29 cellular contexts compared by ENCODE assay signal in genomic region chr1:224800486-224801119, GRCh38.
DNase-seq lines count a peak whose midpoint lies in the region; ATAC-seq, FAIRE-seq and TF ChIP-seq lines count a peak whose summit lies in the region.
"Had no signal": no experiment of that assay in that cellular context is flagged by ENCODE, and none has a peak within 500 bp of the region (broad histone marks: within the 10 kb centered on the region; RNA-seq: fewer than 3 reads in every experiment).

No MANE protein-coding gene starts in this region.

- H2BK15ac ChIP-seq in H1 (ENCODE audit: low read length) = no peak overlapping the region
- H2BK15ac ChIP-seq in mesendoderm (replicated peaks; ENCODE audit: low read depth) = no peak overlapping the region

- H3K4ac ChIP-seq in H1 (replicated peaks; ENCODE audit: insufficient read length, low read depth, low read length) (peak overlapping the region; percentile 16), mesendoderm (ENCODE audit: low read depth, low read length) (no peak overlapping the region)

- peak in 1 of 2 experiments; percentile 46; a peak in 1 of 3 replicates for TF ChIP-seq POLR2A in H1 (IDR thresholded peaks at IDR 0.05; ENCODE audit: control extremely low read depth in 1 of 2, low read depth in 2 of 2, low read length in 2 of 2)

- no peak overlapping the region for H3K23ac ChIP-seq in H1 (ENCODE audit: insufficient read length)
- H3K23ac ChIP-seq in mesendoderm (ENCODE audit: low read length) = no peak overlapping the region

- peak overlapping the region; percentile 87; the same call in 1 of the 2 replicates for H3K27ac ChIP-seq in H1 (ENCODE audit: low read depth, low read length)
- H3K27ac ChIP-seq in mesendoderm (ENCODE audit: low read depth, low read length) = no peak overlapping the region
- H3K27ac ChIP-seq in brain microvascular endothelial cell = no peak overlapping the region
- H3K27ac ChIP-seq: A549, body of pancreas, left ventricle myocardium inferior, Peyer's patch, right lobe of liver, spleen, testis had no signal

- no peak for TF ChIP-seq EP300 in H1 (IDR thresholded peaks at IDR 0.05; ENCODE audit: borderline replicate concordance in 1 of 2, low read depth in 2 of 2, low read length in 2 of 2)

- H3K9ac ChIP-seq in H1 (replicated peaks in 1 of 4; ENCODE audit: extremely low read depth in 1 of 4, low read depth in 3 of 4, low read length in 3 of 4) (no peak overlapping the region), mesendoderm (ENCODE audit: low read length) (no peak overlapping the region)

- no peaks in the 10 kb centered on the region for H3K23me2 ChIP-seq in H1 (ENCODE audit: low read depth, low read length)

- H3K36me3 ChIP-seq in H1 (ENCODE audit: control insufficient read depth in 2 of 4, insufficient read depth in 4 of 4, low read length in 3 of 4) (no peaks in the 10 kb centered on the region), mesendoderm (ENCODE audit: control insufficient read depth, insufficient read depth, low read length) (no peaks in the 10 kb centered on the region), brain microvascular endothelial cell (replicated peaks) (no peaks in the 10 kb centered on the region)
- H3K36me3 ChIP-seq: left ventricle myocardium inferior, Peyer's patch, right lobe of liver, spleen had no signal

- in situ Hi-C loops in G401 (cut with HindIII; ENCODE audit: low sequenced_read_pairs) (no loop called here), brain microvascular endothelial cell (cut with HindIII; ENCODE audit: low pct_ligation_motif_present, low sequenced_read_pairs) (no loop called here)

- no peak overlapping the region for H2BK20ac ChIP-seq in H1 (ENCODE audit: low read length)

- H3K56ac ChIP-seq in H1 (replicated peaks; ENCODE audit: insufficient read length, low read depth, low read length) (peak overlapping the region; percentile 0), mesendoderm (ENCODE audit: low read length) (peak overlapping the region; percentile 9)

- no peak for TF ChIP-seq RAD21 in H1 (IDR thresholded peaks at IDR 0.05 in 1 of 2, conservative IDR thresholded peaks at IDR 0.05 in 1 of 2; ENCODE audit: low read depth in 2 of 2, low read length in 2 of 2)

- H3K4me2 ChIP-seq in H1 (ENCODE audit: insufficient read depth in 1 of 2, low read depth in 2 of 2, low read length in 2 of 2) (peak overlapping the region; percentile 40 to 69), mesendoderm (ENCODE audit: low read length) (no peak overlapping the region)
- H3K4me2 ChIP-seq: A549 had no signal

- POLR2A ChIA-PET in H1 (lab: Charles Lee; ENCODE audit: partially characterized antibody) = interaction anchor here (0.8 kb wide), 1 partner anchor 37 kb away, joined by 3 read pairs; no protein-coding TSS in a partner anchor

- H4K20me1 ChIP-seq in H1 (replicated peaks in 1 of 2; ENCODE audit: control insufficient read depth in 1 of 2, insufficient read depth in 2 of 2, low read length in 2 of 2) = no peaks in the 10 kb centered on the region

- H4K5ac ChIP-seq in H1 (ENCODE audit: insufficient read length, low read depth, low read length) = peak overlapping the region; percentile 38
- no peak overlapping the region for H4K5ac ChIP-seq in mesendoderm (ENCODE audit: low read length)

- TF ChIP-seq CTCF in H1 (IDR thresholded peaks at IDR 0.05; ENCODE audit: control extremely low read depth in 1 of 3, insufficient read depth in 1 of 3, low read depth in 1 of 3, low read length in 3 of 3) = no peak
- TF ChIP-seq CTCF in brain microvascular endothelial cell (IDR thresholded peaks at IDR 0.05; ENCODE audit: low read depth, low read length, missing control alignments) = no peak

- H4K8ac ChIP-seq in H1 (ENCODE audit: extremely low read depth, insufficient read depth, low read length) = no peak overlapping the region
- H4K8ac ChIP-seq in mesendoderm (ENCODE audit: low read depth, low read length) = no peak overlapping the region

- H2AK5ac ChIP-seq in H1 (ENCODE audit: low read depth, low read length) = no peak overlapping the region
- no peak overlapping the region for H2AK5ac ChIP-seq in mesendoderm (ENCODE audit: low read length)

- H3K79me2 ChIP-seq in H1 (ENCODE audit: control insufficient read depth in 1 of 2, insufficient read depth in 2 of 2, low read length in 2 of 2) (no peaks in the 10 kb centered on the region), mesendoderm (ENCODE audit: control insufficient read depth, insufficient read depth, low read length) (no peaks in the 10 kb centered on the region)

- H2BK12ac ChIP-seq in H1 (ENCODE audit: low read depth, low read length) = peak overlapping the region; percentile 51; the same call in 1 of the 2 replicates

- H4K91ac ChIP-seq in H1 (replicated peaks; ENCODE audit: insufficient read length, low read length) = peak overlapping the region; percentile 22

- DNase-seq in G401 (ENCODE audit: low spot score) = peak; percentile 97
- DNase-seq in NCI-H2171 treated with DMSO at 0.1 percent for 48 hours (lab: John Stamatoyannopoulos, UW) = peak; percentile 99
- DNase-seq in H1 (ENCODE audit: low read depth in 1 of 2, low spot score in 2 of 2) = peak; percentile 9 to 54
- DNase-seq in mesendoderm = no peak
- no peak for DNase-seq in T-helper 1 cell
- no peak for DNase-seq in brain microvascular endothelial cell
- DNase-seq: activated CD4-positive, alpha-beta T cell treated with anti-CD3 and anti-CD28 coated beads for 36 hours; activated CD8-positive, alpha-beta memory T cell treated with anti-CD3 and anti-CD28 coated beads, Interleukin-2, amount 50 U/mL, for 48 hours; activated CD8-positive, alpha-beta T cell treated with anti-CD3 and anti-CD28 coated beads for 36 hours; activated naive CD4-positive, alpha-beta T cell treated with Interleukin-2 at 50 U/mL for 16 hours; body of pancreas; CD4-positive, alpha-beta memory T cell; foreskin melanocyte; left ventricle myocardium inferior; mesenchymal stem cell; NCI-H1048; NCI-H510A; Peyer's patch; right lobe of liver; SIG-M5; spleen; stimulated activated CD4-positive, alpha-beta T cell treated with anti-CD3 and anti-CD28 coated beads, Interleukin-2, amount 100 ng/mL, for 24 hours; stimulated activated naive CD8-positive, alpha-beta T cell treated with anti-CD3 and anti-CD28 coated beads, Interleukin-15, Interleukin-2, amounts not matched to agents 100 U/mL and 50 U/mL, for 24 hours; testis had no signal

- H3K4me3 ChIP-seq in H1 (ENCODE audit: extremely low read depth in 1 of 4, insufficient read depth in 2 of 4, low read depth in 3 of 4, low read length in 4 of 4) (peak overlapping the region in 2 of 4 experiments; percentile 2 to 44; a peak in 2 of 8 replicates), mesendoderm (ENCODE audit: low read length) (no peak overlapping the region), brain microvascular endothelial cell (ENCODE audit: low read depth, low read length) (no peak overlapping the region)
- H3K4me3 ChIP-seq: A549, body of pancreas, left ventricle myocardium inferior, Peyer's patch, right lobe of liver, spleen, testis had no signal

- H2AFZ ChIP-seq in H1 (ENCODE audit: low read length) = peak overlapping the region; percentile 28; the same call in 1 of the 2 replicates

- peak overlapping the region; percentile 21 for H2BK120ac ChIP-seq in H1 (replicated peaks; ENCODE audit: low read depth, low read length)
- no peak overlapping the region for H2BK120ac ChIP-seq in mesendoderm (ENCODE audit: low read depth, low read length)

- no peaks in the 10 kb centered on the region; a peak in 1 of 4 replicates for H3K9me3 ChIP-seq in H1 (ENCODE audit: insufficient read depth in 2 of 2, low read depth in 1 of 2, low read length in 1 of 2)
- H3K9me3 ChIP-seq: A549, body of pancreas, left ventricle myocardium inferior, Peyer's patch, right lobe of liver, spleen, testis had no signal

- no peak for ATAC-seq in GM19463 (IDR thresholded peaks at IDR 0.05; ENCODE audit: unreplicated experiment)
- no peak for ATAC-seq in GM19397 (IDR thresholded peaks at IDR 0.05; ENCODE audit: unreplicated experiment)
- ATAC-seq: A549; activated CD4-positive, alpha-beta T cell treated with anti-CD3 and anti-CD28 coated beads for 36 hours; activated CD8-positive, alpha-beta T cell treated with anti-CD3 and anti-CD28 coated beads for 36 hours; body of pancreas; right lobe of liver; stimulated activated naive CD8-positive, alpha-beta T cell treated with anti-CD3 and anti-CD28 coated beads, Interleukin-15, Interleukin-2, amounts not matched to agents 100 U/mL and 50 U/mL, for 24 hours had no signal

- H3K18ac ChIP-seq in H1 (ENCODE audit: extremely low read depth, low read length) = peak overlapping the region; percentile 89
- no peak overlapping the region for H3K18ac ChIP-seq in mesendoderm (ENCODE audit: low read length)

- FAIRE-seq in H1 (lab: Jason Lieb, UNC) = peak; percentile 65
- FAIRE-seq: A549, GM18507, islet of Langerhans had no signal

- H3K4me1 ChIP-seq in H1 (replicated peaks in 1 of 4; ENCODE audit: control insufficient read depth in 3 of 4, insufficient read depth in 4 of 4, low read length in 3 of 4) (peaks cover 0 to 13% (median 10%) of the 10 kb centered on the region in 4 experiments; a peak in 5 of 7 replicates), mesendoderm (ENCODE audit: control insufficient read depth, low read depth, low read length) (no peaks in the 10 kb centered on the region)
- H3K4me1 ChIP-seq: A549, body of pancreas, left ventricle myocardium inferior, Peyer's patch, right lobe of liver, spleen, testis had no signal

- H3K79me1 ChIP-seq in H1 (ENCODE audit: low read depth, low read length) = no peaks in the 10 kb centered on the region
- no peaks in the 10 kb centered on the region for H3K79me1 ChIP-seq in mesendoderm (ENCODE audit: low read length)

- peak overlapping the region; percentile 80; the same call in 1 of the 2 replicates for H2BK5ac ChIP-seq in H1 (ENCODE audit: low read depth, low read length)
- no peak overlapping the region for H2BK5ac ChIP-seq in mesendoderm (ENCODE audit: low read length)

- H3K27me3 ChIP-seq in H1 (replicated peaks in 1 of 4; ENCODE audit: control insufficient read depth in 3 of 4, extremely low read depth in 1 of 4, insufficient read depth in 3 of 4, low read length in 3 of 4) = no peaks in the 10 kb centered on the region
- no peaks in the 10 kb centered on the region for H3K27me3 ChIP-seq in mesendoderm (ENCODE audit: insufficient read depth, low read length, poor library complexity)
- H3K27me3 ChIP-seq in brain microvascular endothelial cell (replicated peaks) = no peaks in the 10 kb centered on the region
- H3K27me3 ChIP-seq: body of pancreas, Peyer's patch, right lobe of liver, spleen, testis had no signal

- WGBS in H1 (ENCODE audit: extremely low coverage in 1 of 2, insufficient coverage in 1 of 2, insufficient read length in 1 of 2, insufficient replicate concordance in 2 of 2, low coverage in 1 of 2, low lambda C conversion rate in 2 of 2, missing lambda C conversion rate in 1 of 2), 2 experiments = 18% methylated on average over 8 of the region's 8 CpGs; no CpG with 5 or more reads in 1 of the 2 experiments
- WGBS in mesendoderm (ENCODE audit: extremely low coverage, insufficient coverage, low lambda C conversion rate) = no CpG with 5 or more reads among the region's 8 CpGs

- H3K14ac ChIP-seq in H1 (ENCODE audit: insufficient read length) = no peak overlapping the region

- CTCF ChIA-PET in H1 (lab: Charles Lee; ENCODE audit: partially characterized antibody) = interaction anchor here (0.6 to 0.7 kb wide), 3 partner anchors 238 to 344 kb away, joined by 3 to 4 read pairs (median 4); no protein-coding TSS in a partner anchor

TF ChIP-seq in H1, 55 proteins besides CTCF, POLR2A, EP300 and RAD21 (continues in another document):
- no peak for TF ChIP-seq NRF1 (IDR thresholded peaks at IDR 0.05; ENCODE audit: low read depth, low read length)

Comparison
In these comparisons a context has a peak if more than half of its experiments do, and no peak if none do; other contexts are left out.
1. DNase-seq: peak in G401 (single experiment), NCI-H2171 treated with DMSO at 0.1 percent for 48 hours (single experiment) and H1 (2 of 2); none in mesendoderm (single experiment), T-helper 1 cell (0 of 5) and brain microvascular endothelial cell (single experiment).